ENCODE assay signal across 1 cellular context in genomic region chr10:21173433-21173963, GRCh38.
TF ChIP-seq lines count a peak whose summit lies in the region.

No MANE protein-coding gene starts in this region.

TF ChIP-seq in HEK293, 187 proteins besides CTCF, POLR2A, EP300 and RAD21 (continued from another document and continues in another):
- no peak for TF ChIP-seq ZNF518A (tag by site-specific recombination; conservative IDR thresholded peaks at IDR 0.05; ENCODE audit: low read depth)
- no peak for TF ChIP-seq ZBTB10 (tag by site-specific recombination; IDR thresholded peaks at IDR 0.05)
- TF ChIP-seq ZNF416 (tag by site-specific recombination; IDR thresholded peaks at IDR 0.05), result no peak
- no peak for TF ChIP-seq ZNF292 (tag by site-specific recombination; IDR thresholded peaks at IDR 0.05; ENCODE audit: borderline replicate concordance, low read depth)
- TF ChIP-seq KLF17 (tag by site-specific recombination; IDR thresholded peaks at IDR 0.05), result peak; percentile 52; the same call in 1 of the 2 replicates
- no peak for TF ChIP-seq ZBTB49 (tag by site-specific recombination; IDR thresholded peaks at IDR 0.05; ENCODE audit: low read depth)
- no peak for TF ChIP-seq RBAK (tag by site-specific recombination; IDR thresholded peaks at IDR 0.05)
- no peak for TF ChIP-seq SETDB1 (IDR thresholded peaks at IDR 0.05; ENCODE audit: insufficient read length, low read length)
- TF ChIP-seq PRDM2 (tag by site-specific recombination; IDR thresholded peaks at IDR 0.05; ENCODE audit: borderline replicate concordance), result no peak
- TF ChIP-seq ZNF660 (tag by site-specific recombination; IDR thresholded peaks at IDR 0.05), result no peak
- no peak for TF ChIP-seq ZNF280C (tag by site-specific recombination; IDR thresholded peaks at IDR 0.05)
- TF ChIP-seq YY1 (tag by site-specific recombination; IDR thresholded peaks at IDR 0.05), result peak; percentile 15; the same call in 1 of the 2 replicates
- no peak for TF ChIP-seq ZNF202 (tag by site-specific recombination; IDR thresholded peaks at IDR 0.05; ENCODE audit: borderline replicate concordance)
- no peak for TF ChIP-seq ZFP41 (tag by site-specific recombination; IDR thresholded peaks at IDR 0.05; ENCODE audit: borderline replicate concordance)
- TF ChIP-seq ZBTB6 (tag by site-specific recombination; IDR thresholded peaks at IDR 0.05), result no peak
- TF ChIP-seq ZNF121 (tag by site-specific recombination; IDR thresholded peaks at IDR 0.05), result no peak
- TF ChIP-seq KLF7 (tag by site-specific recombination; IDR thresholded peaks at IDR 0.05; ENCODE audit: borderline replicate concordance), result no peak
- TF ChIP-seq MYNN (tag by site-specific recombination; IDR thresholded peaks at IDR 0.05; ENCODE audit: borderline replicate concordance), result no peak
- no peak for TF ChIP-seq ZNF426 (tag by site-specific recombination; IDR thresholded peaks at IDR 0.05)
- TF ChIP-seq PRDM6 (tag by site-specific recombination; IDR thresholded peaks at IDR 0.05), result no peak
- TF ChIP-seq MZF1 (tag by site-specific recombination; IDR thresholded peaks at IDR 0.05; ENCODE audit: borderline replicate concordance), result no peak
- TF ChIP-seq ZNF366 (tag by site-specific recombination; conservative IDR thresholded peaks at IDR 0.05), result 0 out of 2 replicates have a peak, but pooled peaks have one; percentile 9
- TF ChIP-seq ZNF596 (tag by site-specific recombination; IDR thresholded peaks at IDR 0.05), result no peak
- 0 out of 2 replicates have a peak, but pooled peaks have one; percentile 7 for TF ChIP-seq SP3 (tag by site-specific recombination; IDR thresholded peaks at IDR 0.05)
- no peak for TF ChIP-seq ZNF530 (tag by site-specific recombination; IDR thresholded peaks at IDR 0.05; ENCODE audit: low read depth)
- no peak for TF ChIP-seq ZNF639 (tag by site-specific recombination; IDR thresholded peaks at IDR 0.05)
- no peak for TF ChIP-seq ZNF623 (tag by site-specific recombination; IDR thresholded peaks at IDR 0.05)
- TF ChIP-seq ZNF777 (tag by site-specific recombination; IDR thresholded peaks at IDR 0.05; ENCODE audit: borderline replicate concordance), result no peak
